In genomic region chr17:65749479-65749878, GRCh38 we compare ENCODE assay signal across 18 cellular contexts.
DNase-seq lines count a peak whose midpoint lies in the region; ATAC-seq and TF ChIP-seq lines count a peak whose summit lies in the region.
"Had no signal": no experiment of that assay in that cellular context is flagged by ENCODE, and none has a peak within 500 bp of the region (broad histone marks: within the 10 kb centered on the region; RNA-seq: fewer than 3 reads in every experiment).

No MANE protein-coding gene starts in this region.

- H3K4me1 ChIP-seq in GM23248 (ENCODE audit: insufficient read depth) = peaks cover 15% of the 10 kb centered on the region
- peaks cover 0 to 9% (median 0%) of the 10 kb centered on the region in 4 donors for H3K4me1 ChIP-seq in right lobe of liver
- no peaks in the 10 kb centered on the region for H3K4me1 ChIP-seq in neural progenitor cell
- H3K4me1 ChIP-seq: prostate gland had no signal

- H4K20me1 ChIP-seq in GM23248 (ENCODE audit: insufficient read depth) = no peaks in the 10 kb centered on the region
- H4K20me1 ChIP-seq in neural progenitor cell (ENCODE audit: low read depth) = no peaks in the 10 kb centered on the region
- H4K20me1 ChIP-seq: BLaER1 had no signal

- H3K9ac ChIP-seq in GM23248 (no peak overlapping the region), neural progenitor cell (no peak overlapping the region)
- H3K9ac ChIP-seq: BLaER1 had no signal

- in situ Hi-C loops in GM23248 (cut with MboI) = no loop called here

- H3K27ac ChIP-seq in GM23248 (no peak overlapping the region), right lobe of liver (no peak overlapping the region), neural progenitor cell (no peak overlapping the region)
- H3K27ac ChIP-seq: ascending aorta, BLaER1 had no signal

- H3K4me3 Mint-ChIP-seq in neural progenitor cell = no peak overlapping the region
- H3K4me3 Mint-ChIP-seq: dendritic cell treated with granulocyte-macrophage colony-stimulating factor and Interleukin-4, amounts not matched to agents 40 ng/mL and 50 ng/mL, for 4 days; naive B cell had no signal

- H2AFZ ChIP-seq in GM23248 (no peak overlapping the region), neural progenitor cell (replicated peaks) (no peak overlapping the region)

- WGBS in GM23248 (ENCODE audit: low coverage in 1 of 2, low lambda C conversion rate in 2 of 2, missing lambda C conversion rate in 2 of 2), 2 experiments = 82 to 91% methylated on average over 2 of the region's 2 CpGs
- WGBS in right lobe of liver (ENCODE audit: insufficient coverage, low coverage, low lambda C conversion rate, missing lambda C conversion rate) = 44% methylated on average over 2 of the region's 2 CpGs

- ATAC-seq in right lobe of liver (peak in 3 of 4 donors; percentile 23 to 72 (median 53)), HG02885 (IDR thresholded peaks at IDR 0.05; ENCODE audit: poor library complexity, unreplicated experiment) (no peak)

- H3K4me3 ChIP-seq in GM23248 (no peak overlapping the region), MG63 (no peak overlapping the region), cardiac fibroblast (replicated peaks in 1 of 2; ENCODE audit: low read depth in 2 of 2, low read length in 2 of 2) (no peak overlapping the region), right lobe of liver (no peak overlapping the region), neural progenitor cell (no peak overlapping the region)
- H3K4me3 ChIP-seq: ascending aorta, BLaER1, prostate gland had no signal

- no peak overlapping the region for H3K27ac Mint-ChIP-seq in neural progenitor cell
- H3K27ac Mint-ChIP-seq: dendritic cell treated with granulocyte-macrophage colony-stimulating factor and Interleukin-4, amounts not matched to agents 40 ng/mL and 50 ng/mL, for 4 days; naive B cell had no signal

- no peaks in the 10 kb centered on the region for H3K36me3 Mint-ChIP-seq in neural progenitor cell
- H3K36me3 Mint-ChIP-seq: naive B cell had no signal

- H3K4me1 Mint-ChIP-seq in neural progenitor cell = peaks cover 9% of the 10 kb centered on the region

- no peaks in the 10 kb centered on the region for H3K9me3 ChIP-seq in GM23248 (ENCODE audit: low read depth)
- no peaks in the 10 kb centered on the region for H3K9me3 ChIP-seq in MG63
- no peaks in the 10 kb centered on the region for H3K9me3 ChIP-seq in right lobe of liver
- H3K9me3 ChIP-seq in neural progenitor cell (ENCODE audit: low read depth) = no peaks in the 10 kb centered on the region
- H3K9me3 ChIP-seq: ascending aorta, BLaER1, prostate gland had no signal

- no peaks in the 10 kb centered on the region for H3K9me3 Mint-ChIP-seq in neural progenitor cell
- H3K9me3 Mint-ChIP-seq: dendritic cell treated with granulocyte-macrophage colony-stimulating factor and Interleukin-4, amounts not matched to agents 40 ng/mL and 50 ng/mL, for 4 days had no signal

- no peak overlapping the region for H3K4me2 ChIP-seq in GM23248 (ENCODE audit: unreplicated experiment)
- no peak overlapping the region for H3K4me2 ChIP-seq in neural progenitor cell
- H3K4me2 ChIP-seq: BLaER1 had no signal

- DNase-seq in GM23248 = peak; percentile 68
- DNase-seq in MG63 = peak; percentile 28
- DNase-seq in cardiac fibroblast (ENCODE audit: low read depth in 2 of 2) = peak; percentile 51 to 62
- no peak for DNase-seq in right lobe of liver
- no peak for DNase-seq in NCI-H1436 (lab: John Stamatoyannopoulos, UW)
- no peak for DNase-seq in neural progenitor cell (ENCODE audit: low spot score)
- no peak for DNase-seq in Kasumi-1 (lab: John Stamatoyannopoulos, UW)
- DNase-seq: activated CD4-positive, CD25-positive, alpha-beta regulatory T cell; activated effector memory CD4-positive, alpha-beta T cell treated with anti-CD3 and anti-CD28 coated beads, Interleukin-2, amount 50 U/mL, for 16 hours; MV-4-11; naive B cell; NCI-H82; substantia nigra had no signal

- no peaks in the 10 kb centered on the region for H3K27me3 ChIP-seq in GM23248 (replicated peaks; ENCODE audit: insufficient read depth)
- H3K27me3 ChIP-seq in MG63 = no peaks in the 10 kb centered on the region
- no peaks in the 10 kb centered on the region for H3K27me3 ChIP-seq in right lobe of liver
- H3K27me3 ChIP-seq in neural progenitor cell = no peaks in the 10 kb centered on the region
- H3K27me3 ChIP-seq: ascending aorta, BLaER1 had no signal

- peaks cover 2% of the 10 kb centered on the region for H3K27me3 Mint-ChIP-seq in neural progenitor cell (ENCODE audit: insufficient read depth, low read depth)

- intact Hi-C loops in right lobe of liver (cut with DNase I) = no loop called here

- TF ChIP-seq CTCF in cardiac fibroblast (IDR thresholded peaks at IDR 0.05; ENCODE audit: low read depth, low read length) (no peak), right lobe of liver (IDR thresholded peaks at IDR 0.05) (no peak), neural progenitor cell (IDR thresholded peaks at IDR 0.05) (no peak)

- no peaks in the 10 kb centered on the region for H3K36me3 ChIP-seq in GM23248 (ENCODE audit: low read depth)
- H3K36me3 ChIP-seq in MG63 = no peaks in the 10 kb centered on the region
- H3K36me3 ChIP-seq in right lobe of liver = no peaks in the 10 kb centered on the region
- no peaks in the 10 kb centered on the region for H3K36me3 ChIP-seq in neural progenitor cell
- H3K36me3 ChIP-seq: ascending aorta, BLaER1, prostate gland had no signal

- no peaks in the 10 kb centered on the region for H3K79me2 ChIP-seq in GM23248 (ENCODE audit: insufficient read depth)
- H3K79me2 ChIP-seq in neural progenitor cell (ENCODE audit: low read depth) = no peaks in the 10 kb centered on the region

- no peaks in the 10 kb centered on the region for H3F3A ChIP-seq in GM23248 (ENCODE audit: insufficient read depth)
- H3F3A ChIP-seq in neural progenitor cell (ENCODE audit: low read depth) = no peaks in the 10 kb centered on the region

- TF ChIP-seq POLR2A in right lobe of liver (IDR thresholded peaks at IDR 0.05) = no peak

- H3K9me2 ChIP-seq in GM23248 (ENCODE audit: insufficient read depth) = no peaks in the 10 kb centered on the region

Comparison
In these comparisons a context has a peak if more than half of its experiments do, and no peak if none do; other contexts are left out.
1. DNase-seq: peak in GM23248 (single experiment), MG63 (single experiment) and cardiac fibroblast (2 of 2); none in right lobe of liver (0 of 3), NCI-H1436 (single experiment), neural progenitor cell (single experiment) and Kasumi-1 (0 of 2).